Comparison of ENCODE assay signal across 10 cellular contexts in genomic region chr3:13077431-13078157, GRCh38. TPM values are rescaled to one million over a fixed set of nuclear protein-coding genes. Genes with fewer than 3 reads are reported as not detected.
DNase-seq lines count a peak whose midpoint lies in the region; ATAC-seq and TF ChIP-seq lines count a peak whose summit lies in the region.
"Had no signal": no experiment of that assay in that cellular context is flagged by ENCODE, and none has a peak within 500 bp of the region (broad histone marks: within the 10 kb centered on the region; RNA-seq: fewer than 3 reads in every experiment).

No MANE protein-coding gene starts in this region.

- H3K4me3 ChIP-seq in adrenal gland (no peak overlapping the region), mesendoderm (ENCODE audit: low read length) (no peak overlapping the region)

- no peaks in the 10 kb centered on the region for H3K79me2 ChIP-seq in mesendoderm (ENCODE audit: control insufficient read depth, insufficient read depth, low read length)
- H3K79me2 ChIP-seq: parathyroid adenoma had no signal

- H3K4me1 ChIP-seq in adrenal gland (replicated peaks in 1 of 2) (peaks cover 0 to 28% of the 10 kb centered on the region in 2 donors), mesendoderm (ENCODE audit: control insufficient read depth, low read depth, low read length) (no peaks in the 10 kb centered on the region)
- H3K4me1 ChIP-seq: parathyroid adenoma had no signal

- WGBS in adrenal gland, 4 donors = 31 to 37% (median 34%) methylated on average over 9 to 21 of the region's 21 CpGs
- WGBS in mesendoderm (ENCODE audit: extremely low coverage, insufficient coverage, low lambda C conversion rate) = no CpG with 5 or more reads among the region's 21 CpGs

- TF ChIP-seq CTCF in adrenal gland (IDR thresholded peaks at IDR 0.05) = no peak

- H4K5ac ChIP-seq in mesendoderm (ENCODE audit: low read length) = no peak overlapping the region

- H2BK5ac ChIP-seq in mesendoderm (ENCODE audit: low read length) = no peak overlapping the region

- H3K56ac ChIP-seq in mesendoderm (ENCODE audit: low read length) = no peak overlapping the region

- H3K27me3 ChIP-seq in adrenal gland = peaks cover 21% of the 10 kb centered on the region
- no peaks in the 10 kb centered on the region for H3K27me3 ChIP-seq in mesendoderm (ENCODE audit: insufficient read depth, low read length, poor library complexity)

- no peaks in the 10 kb centered on the region for H3K9me3 ChIP-seq in adrenal gland (replicated peaks in 1 of 3)

- H3K4ac ChIP-seq in mesendoderm (ENCODE audit: low read depth, low read length) = no peak overlapping the region

- H3K4me2 ChIP-seq in mesendoderm (ENCODE audit: low read length) = no peak overlapping the region

- no peak overlapping the region for H2BK120ac ChIP-seq in mesendoderm (ENCODE audit: low read depth, low read length)

- H3K9ac ChIP-seq in mesendoderm (ENCODE audit: low read length) = no peak overlapping the region
- H3K9ac ChIP-seq: parathyroid adenoma had no signal

- H3K18ac ChIP-seq in mesendoderm (ENCODE audit: low read length) = no peak overlapping the region

- no peaks in the 10 kb centered on the region for H3K79me1 ChIP-seq in mesendoderm (ENCODE audit: low read length)

- ATAC-seq in left lobe of liver = peak; percentile 81
- no peak for ATAC-seq in HG03108 (IDR thresholded peaks at IDR 0.05; ENCODE audit: unreplicated experiment)
- no peak for ATAC-seq in HG03432 (IDR thresholded peaks at IDR 0.05; ENCODE audit: unreplicated experiment)

- H3K36me3 ChIP-seq in adrenal gland (replicated peaks in 1 of 2) = no peaks in the 10 kb centered on the region
- H3K36me3 ChIP-seq in mesendoderm (ENCODE audit: control insufficient read depth, insufficient read depth, low read length) = no peaks in the 10 kb centered on the region

- intact Hi-C loops in adrenal gland (cut with DNase I) = no loop called here

- H2AK5ac ChIP-seq in mesendoderm (ENCODE audit: low read length) = no peak overlapping the region

- no peak overlapping the region for H3K23ac ChIP-seq in mesendoderm (ENCODE audit: low read length)

- peak in 1 of 2 donors; percentile 9 for TF ChIP-seq POLR2A in adrenal gland (IDR thresholded peaks at IDR 0.05)

- no peak overlapping the region for H2BK15ac ChIP-seq in mesendoderm (replicated peaks; ENCODE audit: low read depth)

- DNase-seq in AG20443 (ENCODE audit: low spot score) (peak; percentile 76), NAMALWA (ENCODE audit: low spot score) (peak; percentile 38), adrenal gland (peak; percentile 82 to 90 (median 87)), left lobe of liver (ENCODE audit: low spot score) (peak; percentile 63), 8988T (no peak), mesendoderm (no peak)
- DNase-seq: activated naive CD8-positive, alpha-beta T cell treated with anti-CD3 and anti-CD28 coated beads for 36 hours had no signal

- no peak overlapping the region for H4K8ac ChIP-seq in mesendoderm (ENCODE audit: low read depth, low read length)

- H3K27ac ChIP-seq in adrenal gland = no peak overlapping the region
- H3K27ac ChIP-seq in mesendoderm (ENCODE audit: low read depth, low read length) = no peak overlapping the region
- H3K27ac ChIP-seq: parathyroid adenoma had no signal

RNA-seq across cellular contexts. Expression of gene IQSEC1, which starts 4.4 kb away (rescaled TPM):
- total RNA-seq in adrenal gland (100 to 1,000 TPM in 4 of 8 donors, 10 to 100 TPM in 4; 72.5 to 133 (median 107) TPM), left lobe of liver (58.7 TPM)
- polyA plus RNA-seq in adrenal gland = 10 to 100 TPM; 24.4 to 51.6 (median 35.4) TPM
- polyA plus RNA-seq in mesendoderm (2013, experiment 1 of 2) = 17.2 TPM
- 17.2 TPM for polyA plus RNA-seq in mesendoderm (2013, experiment 2 of 2)

Comparison
In these comparisons a context has a peak if more than half of its experiments do, and no peak if none do; other contexts are left out.
1. DNase-seq: peak in AG20443 (single experiment), NAMALWA (single experiment), adrenal gland (7 of 7) and left lobe of liver (single experiment); none in 8988T (single experiment) and mesendoderm (single experiment).